Comparison of ENCODE assay signal across 10 cellular contexts in genomic region chr11:130428271-130428670, GRCh38. TPM values are rescaled to one million over a fixed set of nuclear protein-coding genes. Genes with fewer than 3 reads are reported as not detected.
DNase-seq lines count a peak whose midpoint lies in the region; ATAC-seq and TF ChIP-seq lines count a peak whose summit lies in the region.
"Had no signal": no experiment of that assay in that cellular context is flagged by ENCODE, and none has a peak within 500 bp of the region (broad histone marks: within the 10 kb centered on the region; RNA-seq: fewer than 3 reads in every experiment).

A gene with protein sequence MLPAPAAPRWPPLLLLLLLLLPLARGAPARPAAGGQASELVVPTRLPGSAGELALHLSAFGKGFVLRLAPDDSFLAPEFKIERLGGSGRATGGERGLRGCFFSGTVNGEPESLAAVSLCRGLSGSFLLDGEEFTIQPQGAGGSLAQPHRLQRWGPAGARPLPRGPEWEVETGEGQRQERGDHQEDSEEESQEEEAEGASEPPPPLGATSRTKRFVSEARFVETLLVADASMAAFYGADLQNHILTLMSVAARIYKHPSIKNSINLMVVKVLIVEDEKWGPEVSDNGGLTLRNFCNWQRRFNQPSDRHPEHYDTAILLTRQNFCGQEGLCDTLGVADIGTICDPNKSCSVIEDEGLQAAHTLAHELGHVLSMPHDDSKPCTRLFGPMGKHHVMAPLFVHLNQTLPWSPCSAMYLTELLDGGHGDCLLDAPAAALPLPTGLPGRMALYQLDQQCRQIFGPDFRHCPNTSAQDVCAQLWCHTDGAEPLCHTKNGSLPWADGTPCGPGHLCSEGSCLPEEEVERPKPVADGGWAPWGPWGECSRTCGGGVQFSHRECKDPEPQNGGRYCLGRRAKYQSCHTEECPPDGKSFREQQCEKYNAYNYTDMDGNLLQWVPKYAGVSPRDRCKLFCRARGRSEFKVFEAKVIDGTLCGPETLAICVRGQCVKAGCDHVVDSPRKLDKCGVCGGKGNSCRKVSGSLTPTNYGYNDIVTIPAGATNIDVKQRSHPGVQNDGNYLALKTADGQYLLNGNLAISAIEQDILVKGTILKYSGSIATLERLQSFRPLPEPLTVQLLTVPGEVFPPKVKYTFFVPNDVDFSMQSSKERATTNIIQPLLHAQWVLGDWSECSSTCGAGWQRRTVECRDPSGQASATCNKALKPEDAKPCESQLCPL (minus strand): TSS chr11:130428609. CDS start chr11:130428286, 323 bp downstream.

- TF ChIP-seq CTCF in dorsolateral prefrontal cortex (IDR thresholded peaks at IDR 0.05 in 54 of 56, conservative IDR thresholded peaks at IDR 0.05 in 2 of 56; ENCODE audit: low read depth in 1 of 56, partially characterized antibody in 56 of 56), result no peak

- H3K79me2 ChIP-seq in ACC112 (ENCODE audit: control insufficient read depth, insufficient read depth, low read length, unreplicated experiment), result no peaks in the 10 kb centered on the region

- intact Hi-C loops in dorsolateral prefrontal cortex (cut with DNase I), result loop anchor here (5.0 to 10.0 kb wide), 3 partner anchors 41 to 503 kb away; partner anchors contain the start of gene ZBTB44 (in 1 of the 2)
- intact Hi-C loops in naive thymus-derived CD4-positive, alpha-beta T cell (cut with micrococcal nuclease), result no loop called here

- H3K4me3 ChIP-seq in ACC112 (ENCODE audit: low read depth, low read length), result peak within 1 kb of the TSS; percentile 63
- H3K4me3 ChIP-seq in dorsolateral prefrontal cortex, result peak within 1 kb of the TSS; percentile 46 to 82 (median 66)
- H3K4me3 ChIP-seq in naive thymus-derived CD4-positive, alpha-beta T cell (ENCODE audit: low read length), result no peak within 1 kb of the TSS

- H3K27me3 ChIP-seq in ACC112 (ENCODE audit: insufficient read depth, low read length) (peaks cover 65% of the 10 kb centered on the region), dorsolateral prefrontal cortex (peaks cover 0 to 14% (median 0%) of the 10 kb centered on the region in 45 donors)
- no peaks in the 10 kb centered on the region for H3K27me3 ChIP-seq in naive thymus-derived CD4-positive, alpha-beta T cell (ENCODE audit: control insufficient read depth in 2 of 2, insufficient read depth in 2 of 2, low read length in 2 of 2)

- H3K27ac Mint-ChIP-seq in naive thymus-derived CD4-positive, alpha-beta T cell, result no peak within 1 kb of the TSS

- H3K9me3 ChIP-seq in naive thymus-derived CD4-positive, alpha-beta T cell (ENCODE audit: control insufficient read depth in 2 of 3, low read length in 3 of 3), result no peaks in the 10 kb centered on the region

- POLR2A ChIA-PET in naive thymus-derived CD4-positive, alpha-beta T cell (lab: Charles Lee), result no interaction called here

- no peaks in the 10 kb centered on the region for H3K36me3 ChIP-seq in ACC112 (ENCODE audit: insufficient read depth, low read length)
- no peaks in the 10 kb centered on the region for H3K36me3 ChIP-seq in naive thymus-derived CD4-positive, alpha-beta T cell (ENCODE audit: control insufficient read depth in 2 of 3, insufficient read depth in 3 of 3, low read length in 3 of 3)

- peak within 1 kb of the TSS; percentile 38 for H2AFZ ChIP-seq in ACC112 (ENCODE audit: low read length, unreplicated experiment)

- H3K4me3 Mint-ChIP-seq in naive thymus-derived CD4-positive, alpha-beta T cell, result peak within 1 kb of the TSS in 8 of 10 donors; percentile 32 to 78 (median 56)

- H3K27ac ChIP-seq in ACC112 (ENCODE audit: low read depth, low read length) (no peak within 1 kb of the TSS), dorsolateral prefrontal cortex (peak within 1 kb of the TSS in 53 of 59 donors; percentile 4 to 91 (median 75))
- no peak within 1 kb of the TSS for H3K27ac ChIP-seq in naive thymus-derived CD4-positive, alpha-beta T cell (ENCODE audit: low read depth, low read length)

- H3K27me3 Mint-ChIP-seq in naive thymus-derived CD4-positive, alpha-beta T cell, result peaks cover 56 to 69% (median 59%) of the 10 kb centered on the region in 5 donors

- H3K4me1 ChIP-seq in ACC112 (ENCODE audit: control insufficient read depth, insufficient read depth, low read length, unreplicated experiment), result peaks cover 3% of the 10 kb centered on the region
- H3K4me1 ChIP-seq in naive thymus-derived CD4-positive, alpha-beta T cell (ENCODE audit: control insufficient read depth in 2 of 2, insufficient read depth in 2 of 2, low read length in 2 of 2), result no peaks in the 10 kb centered on the region

- DNase-seq in dorsolateral prefrontal cortex (peak in 2 of 10 donors; percentile 52 to 67), MV-4-11 (lab: John Stamatoyannopoulos, UW) (no peak), cerebellum (ENCODE audit: low spot score) (no peak), SW 1271 (lab: John Stamatoyannopoulos, UW) (no peak)
- DNase-seq in naive thymus-derived CD4-positive, alpha-beta T cell, result no peak
- DNase-seq: activated effector memory CD4-positive, alpha-beta T cell treated with anti-CD3 and anti-CD28 coated beads, Interleukin-2, amount 50 U/mL, for 16 hours had no signal

- no peak for TF ChIP-seq RAD21 in Ishikawa (IDR thresholded peaks at IDR 0.05; ENCODE audit: low read depth)

- H3K4me1 Mint-ChIP-seq in naive thymus-derived CD4-positive, alpha-beta T cell, result peaks cover 9 to 18% (median 12%) of the 10 kb centered on the region in 7 donors

- no peaks in the 10 kb centered on the region for H3K9me3 Mint-ChIP-seq in naive thymus-derived CD4-positive, alpha-beta T cell

- no peaks in the 10 kb centered on the region for H3K36me3 Mint-ChIP-seq in naive thymus-derived CD4-positive, alpha-beta T cell

- TF ChIP-seq EP300 in Ishikawa (IDR thresholded peaks at IDR 0.05; ENCODE audit: borderline replicate concordance), result no peak

- CTCF ChIA-PET in naive thymus-derived CD4-positive, alpha-beta T cell (lab: Charles Lee), result no interaction called here

- no peak for ATAC-seq in naive thymus-derived CD4-positive, alpha-beta T cell
- no peak for ATAC-seq in HG03571 (IDR thresholded peaks at IDR 0.05; ENCODE audit: unreplicated experiment)

TF ChIP-seq in Ishikawa, 13 proteins besides CTCF, POLR2A, EP300 and RAD21:
- TF ChIP-seq ZBTB7A (IDR thresholded peaks at IDR 0.05; ENCODE audit: low read depth) (0 out of 2 replicates have a peak, but pooled peaks have one; percentile 9), FOXM1 (IDR thresholded peaks at IDR 0.05; ENCODE audit: borderline replicate concordance, low read depth) (no peak), YY1 (IDR thresholded peaks at IDR 0.05; ENCODE audit: low read depth) (no peak)

RNA-seq across cellular contexts. Expression of the gene that starts here (rescaled TPM):
- total RNA-seq in dorsolateral prefrontal cortex, result 10 to 100 TPM in 98 of 120 experiments, 1 to 10 TPM in 22; 6.8 to 26.1 (median 12.6) TPM
- not detected for total RNA-seq in naive thymus-derived CD4-positive, alpha-beta T cell
- polyA plus RNA-seq in naive thymus-derived CD4-positive, alpha-beta T cell, result not detected
- total RNA-seq in cerebellum, result 1.5 TPM
- total RNA-seq: renal cortical epithelial cell had no signal

Comparison
In these comparisons a context has a peak if more than half of its experiments do, and no peak if none do; other contexts are left out.
1. H3K27ac ChIP-seq: peak in dorsolateral prefrontal cortex (53 of 59); none in ACC112 (single experiment) and naive thymus-derived CD4-positive, alpha-beta T cell (single experiment).
2. intact Hi-C loops: an anchor here in dorsolateral prefrontal cortex (5.0 to 10.0 kb wide); none called in naive thymus-derived CD4-positive, alpha-beta T cell.